1 cellular context compared by ENCODE assay signal in the genomic region with DNA sequence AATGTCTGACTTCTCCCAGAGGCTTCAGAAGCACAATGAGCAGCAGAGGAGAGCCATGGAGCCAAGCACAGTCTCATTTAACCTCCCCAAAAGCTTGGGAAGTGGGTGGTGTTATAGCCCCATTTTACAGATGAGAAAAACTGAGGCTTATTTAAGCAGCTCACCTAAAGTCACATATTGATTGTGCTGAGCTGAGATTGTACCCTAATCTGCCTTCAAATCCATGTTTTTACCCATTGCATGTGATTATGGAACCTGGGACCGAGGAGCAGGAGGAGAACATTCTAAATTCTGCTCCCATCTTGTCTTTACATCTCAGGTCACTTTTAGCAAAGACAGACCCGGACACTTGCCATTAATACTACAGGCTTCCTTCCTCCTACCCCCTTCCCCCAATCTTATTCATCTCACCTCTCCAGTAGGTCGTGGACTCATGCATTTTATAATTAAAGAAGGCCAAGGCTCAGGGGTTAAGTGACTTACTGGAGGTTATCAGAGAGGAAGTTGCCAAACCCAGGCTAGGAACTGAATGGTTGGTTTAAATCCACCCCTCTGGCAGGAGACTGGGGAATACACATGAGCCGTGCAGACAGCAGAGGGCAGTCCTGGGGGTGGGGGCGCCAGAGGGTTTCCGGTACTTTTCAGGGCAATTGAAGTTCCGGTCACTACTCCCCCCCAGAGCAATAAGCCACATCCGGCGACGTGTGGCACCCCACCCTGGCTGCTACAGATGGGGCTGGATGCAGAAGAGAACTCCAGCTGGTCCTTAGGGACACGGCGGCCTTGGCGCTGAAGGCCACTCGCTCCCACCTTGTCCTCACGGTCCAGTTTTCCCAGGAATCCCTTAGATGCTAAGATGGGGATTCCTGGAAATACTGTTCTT.
TF ChIP-seq lines count a peak whose summit lies in the region.

No MANE protein-coding gene starts in this region.

TF ChIP-seq in HCT116, 20 proteins besides CTCF, POLR2A, EP300 and RAD21 (continued from another document):
- TF ChIP-seq POLR2AphosphoS5 (IDR thresholded peaks at IDR 0.05; ENCODE audit: low read depth, low read length) (peak; percentile 79; the same call in 1 of the 2 replicates), TCF7L2 (IDR thresholded peaks at IDR 0.05; ENCODE audit: borderline replicate concordance, extremely low read depth, insufficient read depth, insufficient read length) (peak; percentile 62), EZH2 (IDR thresholded peaks at IDR 0.05) (no peak), SRF (IDR thresholded peaks at IDR 0.05; ENCODE audit: low read depth) (no peak), SP1 (IDR thresholded peaks at IDR 0.05; ENCODE audit: low read depth) (no peak)
